ENCODE assay signal across 20 cellular contexts in the genomic region with DNA sequence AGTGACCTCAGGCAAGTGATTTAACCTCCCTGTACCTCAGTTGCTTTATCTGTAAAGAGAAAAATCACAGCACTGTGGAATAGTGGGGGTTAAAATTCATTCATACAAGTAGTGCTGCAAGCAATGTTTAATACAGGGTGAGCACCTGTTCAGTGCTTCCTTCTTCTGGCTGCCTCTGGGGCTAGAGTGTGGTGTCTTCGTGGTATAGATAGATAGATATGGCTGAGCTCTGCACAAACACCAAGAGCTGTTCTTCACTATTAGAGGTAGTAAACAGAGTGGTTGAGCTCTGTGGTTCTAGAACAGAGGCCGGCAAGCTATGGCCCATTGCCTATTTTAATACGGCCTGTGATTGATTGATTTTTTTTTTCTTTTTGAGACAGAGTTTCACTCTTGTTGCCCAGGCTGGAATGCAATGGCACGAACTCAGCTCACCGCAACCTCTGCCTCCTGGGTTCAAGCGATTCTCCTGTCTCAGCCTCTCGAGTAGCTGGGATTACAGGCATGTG. TPM values are rescaled to one million over a fixed set of nuclear protein-coding genes. Genes with fewer than 3 reads are reported as not detected.
A peak's percentile ranks its signal among the peaks of the same experiment; 100 is the strongest.
DNase-seq lines count a peak whose midpoint lies in the region; ATAC-seq, FAIRE-seq and TF ChIP-seq lines count a peak whose summit lies in the region.
"Had no signal": no experiment of that assay in that cellular context is flagged by ENCODE, and none has a peak within 500 bp of the region (broad histone marks: within the 10 kb centered on the region; RNA-seq: fewer than 3 reads in every experiment).

No MANE protein-coding gene starts in this region.

- intact Hi-C loops in right cardiac atrium (cut with DNase I): no loop called here

- H3K27me3 ChIP-seq in cardiac muscle cell (no peaks in the 10 kb centered on the region), right cardiac atrium (ENCODE audit: control insufficient read depth, insufficient read depth) (no peaks in the 10 kb centered on the region), astrocyte (ENCODE audit: insufficient read depth, low read length) (no peaks in the 10 kb centered on the region)
- H3K27me3 ChIP-seq: spleen had no signal

- H3K4me1 ChIP-seq in cardiac muscle cell (ENCODE audit: low read depth) (peaks cover 17% of the 10 kb centered on the region), right cardiac atrium (ENCODE audit: control insufficient read depth, insufficient read depth, low read length) (peaks cover 16% of the 10 kb centered on the region), astrocyte (ENCODE audit: insufficient read depth, low read length) (peaks cover 71% of the 10 kb centered on the region)

- H3K4me3 Mint-ChIP-seq in astrocyte (ENCODE audit: unreplicated experiment) (no peak overlapping the region), type B pancreatic cell (no peak overlapping the region)
- H3K4me3 Mint-ChIP-seq: activated naive CD8-positive, alpha-beta T cell treated with anti-CD3 and anti-CD28 coated beads, Interleukin-2, amount 50 U/mL, for 24 hours; immature natural killer cell; stimulated activated naive CD8-positive, alpha-beta T cell treated with anti-CD3 and anti-CD28 coated beads, Interleukin-15, Interleukin-2, amounts not matched to agents 100 ng/mL and 50 ng/mL, for 24 hours had no signal

- no peak for FAIRE-seq in astrocyte (lab: Jason Lieb, UNC)
- FAIRE-seq: G401.6, K562 had no signal

- H3K36me3 ChIP-seq in cardiac muscle cell (no peaks in the 10 kb centered on the region), astrocyte (ENCODE audit: insufficient read depth, low read length) (no peaks in the 10 kb centered on the region)
- H3K36me3 ChIP-seq: HAP-1 had no signal

- H3K4me2 ChIP-seq in astrocyte (ENCODE audit: low read length): peak overlapping the region; percentile 72

- peaks cover 65% of the 10 kb centered on the region for H3K4me1 Mint-ChIP-seq in astrocyte (ENCODE audit: low read depth, unreplicated experiment)
- H3K4me1 Mint-ChIP-seq in type B pancreatic cell (ENCODE audit: unreplicated experiment): peaks cover 37% of the 10 kb centered on the region

- WGBS in right cardiac atrium: 92% methylated on average over 7 of the region's 7 CpGs

- peak overlapping the region; percentile 80 for H3K9ac ChIP-seq in astrocyte (ENCODE audit: low read length)

- no peak for TF ChIP-seq CTCF in cardiac muscle cell (IDR thresholded peaks at IDR 0.05; ENCODE audit: low read depth, low read length)
- no peak for TF ChIP-seq CTCF in astrocyte (IDR thresholded peaks at IDR 0.05; ENCODE audit: insufficient read depth, low read depth, low read length)
- no peak for TF ChIP-seq CTCF in type B pancreatic cell (conservative IDR thresholded peaks at IDR 0.05)

- peaks cover 14% of the 10 kb centered on the region for H4K20me1 ChIP-seq in astrocyte (ENCODE audit: insufficient read depth, low read length)

- H3K27ac ChIP-seq in cardiac muscle cell (peak overlapping the region; percentile 80), right cardiac atrium (ENCODE audit: low read length) (no peak overlapping the region), astrocyte (ENCODE audit: low read depth, low read length) (peak overlapping the region; percentile 99)

- H3K79me2 ChIP-seq in astrocyte (ENCODE audit: insufficient read depth, low read length): peaks cover 18% of the 10 kb centered on the region

- DNase-seq in cardiac muscle cell (ENCODE audit: low read depth in 1 of 2, low spot score in 1 of 2) (no peak), right cardiac atrium (no peak), astrocyte (ENCODE audit: low read depth) (no peak), myocyte (ENCODE audit: low read depth) (peak; percentile 72), type B pancreatic cell (ENCODE audit: extremely low spot score, unreplicated experiment) (no peak)
- DNase-seq: activated naive CD8-positive, alpha-beta T cell treated with anti-CD3 and anti-CD28 coated beads, Interleukin-2, amount 50 U/mL, for 24 hours; activated T-cell treated with anti-CD3 and anti-CD28 coated beads, Interleukin-2, amount 50 U/mL, for 1 hour; COR-L47; immature natural killer cell; NCI-H2171 treated with DMSO at 0.1 percent for 48 hours; RPMI8226; spleen had no signal

- H3K27me3 Mint-ChIP-seq in astrocyte (ENCODE audit: low read depth, unreplicated experiment) (no peaks in the 10 kb centered on the region), type B pancreatic cell (no peaks in the 10 kb centered on the region)
- H3K27me3 Mint-ChIP-seq: activated naive CD8-positive, alpha-beta T cell treated with anti-CD3 and anti-CD28 coated beads, Interleukin-2, amount 50 U/mL, for 24 hours; stimulated activated naive CD8-positive, alpha-beta T cell treated with anti-CD3 and anti-CD28 coated beads, Interleukin-15, Interleukin-2, amounts not matched to agents 100 ng/mL and 50 ng/mL, for 24 hours had no signal

- H3K4me3 ChIP-seq in cardiac muscle cell: no peak overlapping the region
- no peak overlapping the region for H3K4me3 ChIP-seq in right cardiac atrium (ENCODE audit: low read length)
- no peak overlapping the region for H3K4me3 ChIP-seq in astrocyte (ENCODE audit: insufficient read depth, low read depth, low read length)
- H3K4me3 ChIP-seq: HAP-1, K562, lung, spleen had no signal

- ATAC-seq in right cardiac atrium: no peak
- no peak for ATAC-seq in HG03159 (IDR thresholded peaks at IDR 0.05; ENCODE audit: unreplicated experiment)
- ATAC-seq in HG02938 (IDR thresholded peaks at IDR 0.05; ENCODE audit: unreplicated experiment): no peak
- ATAC-seq in GM18511 (IDR thresholded peaks at IDR 0.05; ENCODE audit: unreplicated experiment): no peak
- ATAC-seq: activated naive CD8-positive, alpha-beta T cell treated with anti-CD3 and anti-CD28 coated beads, Interleukin-2, amount 50 U/mL, for 24 hours; K562 had no signal

- H3K36me3 Mint-ChIP-seq in astrocyte (ENCODE audit: low read depth, unreplicated experiment): no peaks in the 10 kb centered on the region
- H3K36me3 Mint-ChIP-seq in type B pancreatic cell: no peaks in the 10 kb centered on the region

- no peak overlapping the region for H2AFZ ChIP-seq in astrocyte (ENCODE audit: low read depth, low read length)

- H3K27ac Mint-ChIP-seq in astrocyte (ENCODE audit: unreplicated experiment) (peak overlapping the region; percentile 100), type B pancreatic cell (peak overlapping the region; percentile 80)
- H3K27ac Mint-ChIP-seq: activated naive CD8-positive, alpha-beta T cell treated with anti-CD3 and anti-CD28 coated beads, Interleukin-2, amount 50 U/mL, for 24 hours; stimulated activated naive CD8-positive, alpha-beta T cell treated with anti-CD3 and anti-CD28 coated beads, Interleukin-15, Interleukin-2, amounts not matched to agents 100 ng/mL and 50 ng/mL, for 24 hours had no signal

- H3K9me3 ChIP-seq in cardiac muscle cell (ENCODE audit: low read depth) (no peaks in the 10 kb centered on the region), right cardiac atrium (ENCODE audit: control insufficient read depth, low read length) (no peaks in the 10 kb centered on the region), astrocyte (ENCODE audit: insufficient read depth, low read depth, low read length) (no peaks in the 10 kb centered on the region)
- H3K9me3 ChIP-seq: HAP-1, spleen had no signal

- H3K9me3 Mint-ChIP-seq in astrocyte (ENCODE audit: unreplicated experiment): no peaks in the 10 kb centered on the region
- no peaks in the 10 kb centered on the region for H3K9me3 Mint-ChIP-seq in type B pancreatic cell
- H3K9me3 Mint-ChIP-seq: activated naive CD8-positive, alpha-beta T cell treated with anti-CD3 and anti-CD28 coated beads, Interleukin-2, amount 50 U/mL, for 24 hours; immature natural killer cell; stimulated activated naive CD8-positive, alpha-beta T cell treated with anti-CD3 and anti-CD28 coated beads, Interleukin-15, Interleukin-2, amounts not matched to agents 100 ng/mL and 50 ng/mL, for 24 hours had no signal

RNA-seq across cellular contexts. Expression of a gene that starts 32.9 kb away (rescaled TPM):
- total RNA-seq in cardiac muscle cell: 29.4 and 32.8 TPM in 2 replicates
- 23.2 and 31.4 TPM in 2 replicates for polyA plus RNA-seq in cardiac muscle cell
- 10 to 100 TPM in 3 of 4 donors, 1 to 10 TPM in 1; 8.9 to 12.1 (median 11.1) TPM for total RNA-seq in right cardiac atrium
- polyA plus RNA-seq in right cardiac atrium: 6.5 TPM
- total RNA-seq in astrocyte: 128 and 136 TPM in 2 replicates
- total RNA-seq in myocyte: 67.3 and 97.7 TPM in 2 replicates
- polyA plus RNA-seq in myocyte (2012): 99.8 TPM
- total RNA-seq in type B pancreatic cell (ENCODE audit: low replicate concordance): 46.6 and 127 TPM in 2 replicates

RNA-seq across cellular contexts. Expression of a gene that starts 47.3 kb away (rescaled TPM):
- 7.2 and 9.8 TPM in 2 replicates for total RNA-seq in cardiac muscle cell
- polyA plus RNA-seq in cardiac muscle cell: 6.5 and 12.0 TPM in 2 replicates
- total RNA-seq in right cardiac atrium: 10 to 100 TPM in 2 of 4 donors, 1 to 10 TPM in 2; 5.9 to 17.6 (median 10.8) TPM
- 14.0 TPM for polyA plus RNA-seq in right cardiac atrium
- total RNA-seq in astrocyte: 21.4 and 22.3 TPM in 2 replicates
- 10.9 and 16.0 TPM in 2 replicates for total RNA-seq in myocyte
- polyA plus RNA-seq in myocyte (2012): 33.3 TPM
- total RNA-seq in type B pancreatic cell (ENCODE audit: low replicate concordance): 21.0 and 36.8 TPM in 2 replicates
